ENCODE assay signal across 11 cellular contexts in genomic region chr15:74397239-74398068, GRCh38. TPM values are rescaled to one million over a fixed set of nuclear protein-coding genes. Genes with fewer than 3 reads are reported as not detected.
DNase-seq lines count a peak whose midpoint lies in the region; ATAC-seq and TF ChIP-seq lines count a peak whose summit lies in the region.
"Had no signal": no experiment of that assay in that cellular context is flagged by ENCODE, and none has a peak within 500 bp of the region (broad histone marks: within the 10 kb centered on the region; RNA-seq: fewer than 3 reads in every experiment).

No MANE protein-coding gene starts in this region.

- H3K27ac ChIP-seq in spleen: peak overlapping the region; percentile 43 to 93 (median 72)
- no peak overlapping the region for H3K27ac ChIP-seq in CD4-positive, alpha-beta memory T cell (ENCODE audit: low read depth, low read length)
- H3K27ac ChIP-seq: uterus had no signal

- H3K27me3 Mint-ChIP-seq in activated CD8-positive, alpha-beta memory T cell treated with anti-CD3 and anti-CD28 coated beads, Interleukin-2, amount 10 ng/mL, durations not matched to agents 7 days and 5 days: no peaks in the 10 kb centered on the region
- H3K27me3 Mint-ChIP-seq in activated T-helper 17 cell treated with anti-CD3 and anti-CD28 coated beads, Interleukin-2, amount 50 U/mL, for 72 hours: no peaks in the 10 kb centered on the region
- no peaks in the 10 kb centered on the region for H3K27me3 Mint-ChIP-seq in CD4-positive, alpha-beta memory T cell

- H3K27ac Mint-ChIP-seq in activated CD8-positive, alpha-beta memory T cell treated with anti-CD3 and anti-CD28 coated beads, Interleukin-2, amount 10 ng/mL, durations not matched to agents 7 days and 5 days: peak overlapping the region; percentile 85
- H3K27ac Mint-ChIP-seq in activated T-helper 17 cell treated with anti-CD3 and anti-CD28 coated beads, Interleukin-2, amount 50 U/mL, for 72 hours: peak overlapping the region; percentile 86
- peak overlapping the region in 2 of 7 donors; percentile 4 to 19 for H3K27ac Mint-ChIP-seq in CD4-positive, alpha-beta memory T cell

- H3K27me3 ChIP-seq in spleen (replicated peaks in 1 of 7): no peaks in the 10 kb centered on the region
- H3K27me3 ChIP-seq in CD4-positive, alpha-beta memory T cell (ENCODE audit: insufficient read depth, low read length): no peaks in the 10 kb centered on the region
- H3K27me3 ChIP-seq: uterus had no signal

- peaks cover 74% of the 10 kb centered on the region for H3K4me1 Mint-ChIP-seq in activated CD8-positive, alpha-beta memory T cell treated with anti-CD3 and anti-CD28 coated beads, Interleukin-2, amount 10 ng/mL, durations not matched to agents 7 days and 5 days
- H3K4me1 Mint-ChIP-seq in activated T-helper 17 cell treated with anti-CD3 and anti-CD28 coated beads, Interleukin-2, amount 50 U/mL, for 72 hours: peaks cover 54% of the 10 kb centered on the region
- H3K4me1 Mint-ChIP-seq in CD4-positive, alpha-beta memory T cell: peaks cover 14 to 26% (median 24%) of the 10 kb centered on the region in 4 donors

- H3K4me3 Mint-ChIP-seq in activated CD8-positive, alpha-beta memory T cell treated with anti-CD3 and anti-CD28 coated beads, Interleukin-2, amount 10 ng/mL, durations not matched to agents 7 days and 5 days: no peak overlapping the region
- H3K4me3 Mint-ChIP-seq in activated T-helper 17 cell treated with anti-CD3 and anti-CD28 coated beads, Interleukin-2, amount 50 U/mL, for 72 hours: peak overlapping the region; percentile 67
- no peak overlapping the region for H3K4me3 Mint-ChIP-seq in CD4-positive, alpha-beta memory T cell

- no peak for ATAC-seq in activated CD8-positive, alpha-beta memory T cell treated with anti-CD3 and anti-CD28 coated beads, Interleukin-2, amount 10 ng/mL, durations not matched to agents 7 days and 5 days
- peak; percentile 31 for ATAC-seq in HG03066 (IDR thresholded peaks at IDR 0.05; ENCODE audit: low read depth, unreplicated experiment)
- ATAC-seq in activated T-helper 17 cell treated with anti-CD3 and anti-CD28 coated beads, Interleukin-2, amount 50 U/mL, for 72 hours (replicated peaks): no peak
- ATAC-seq in GM21529 (IDR thresholded peaks at IDR 0.05; ENCODE audit: unreplicated experiment): no peak
- no peak for ATAC-seq in GM18870 (IDR thresholded peaks at IDR 0.05; ENCODE audit: unreplicated experiment)

- no peaks in the 10 kb centered on the region for H3K36me3 ChIP-seq in spleen
- H3K36me3 ChIP-seq in CD4-positive, alpha-beta memory T cell (ENCODE audit: insufficient read depth, low read length): no peaks in the 10 kb centered on the region
- H3K36me3 ChIP-seq: uterus had no signal

- H3K9me3 Mint-ChIP-seq in activated CD8-positive, alpha-beta memory T cell treated with anti-CD3 and anti-CD28 coated beads, Interleukin-2, amount 10 ng/mL, durations not matched to agents 7 days and 5 days (ENCODE audit: low read depth): no peaks in the 10 kb centered on the region
- no peaks in the 10 kb centered on the region for H3K9me3 Mint-ChIP-seq in activated T-helper 17 cell treated with anti-CD3 and anti-CD28 coated beads, Interleukin-2, amount 50 U/mL, for 72 hours
- no peaks in the 10 kb centered on the region for H3K9me3 Mint-ChIP-seq in CD4-positive, alpha-beta memory T cell

- 57 to 80% (median 76%) methylated on average over 6 of the region's 6 CpGs for WGBS in spleen, 5 donors

- H3K36me3 Mint-ChIP-seq in activated CD8-positive, alpha-beta memory T cell treated with anti-CD3 and anti-CD28 coated beads, Interleukin-2, amount 10 ng/mL, durations not matched to agents 7 days and 5 days: peaks cover 2% of the 10 kb centered on the region
- H3K36me3 Mint-ChIP-seq in activated T-helper 17 cell treated with anti-CD3 and anti-CD28 coated beads, Interleukin-2, amount 50 U/mL, for 72 hours (ENCODE audit: low read depth): no peaks in the 10 kb centered on the region
- H3K36me3 Mint-ChIP-seq in CD4-positive, alpha-beta memory T cell: no peaks in the 10 kb centered on the region

- H3K4me1 ChIP-seq in spleen: peaks cover 42 to 99% (median 78%) of the 10 kb centered on the region in 6 donors
- peaks cover 31% of the 10 kb centered on the region for H3K4me1 ChIP-seq in CD4-positive, alpha-beta memory T cell (ENCODE audit: insufficient read depth, low read length)
- H3K4me1 ChIP-seq: uterus had no signal

- POLR2A ChIA-PET in CD4-positive, alpha-beta memory T cell (lab: Charles Lee; ENCODE audit: partially characterized antibody): no interaction called here

- intact Hi-C loops in spleen (cut with DNase I; ENCODE audit: low total_unique reads): no loop called here
- intact Hi-C loops in CD4-positive, alpha-beta memory T cell (cut with micrococcal nuclease): no loop called here

- TF ChIP-seq CTCF in spleen (IDR thresholded peaks at IDR 0.05 in 8 of 11, conservative IDR thresholded peaks at IDR 0.05 in 3 of 11): no peak

- CTCF ChIA-PET in activated CD8-positive, alpha-beta memory T cell treated with anti-CD3 and anti-CD28 coated beads, Interleukin-2, amount 10 ng/mL, durations not matched to agents 7 days and 5 days (lab: Charles Lee): interaction anchor here (1.0 to 3.6 kb wide), 3 partner anchors 12 to 374 kb away, joined by 3 to 19 read pairs (median 5); no protein-coding TSS in a partner anchor
- CTCF ChIA-PET in CD4-positive, alpha-beta memory T cell (lab: Charles Lee; ENCODE audit: partially characterized antibody): no interaction called here

- DNase-seq in activated CD8-positive, alpha-beta memory T cell treated with anti-CD3 and anti-CD28 coated beads, Interleukin-2, amount 10 ng/mL, durations not matched to agents 7 days and 5 days: no peak
- DNase-seq in activated CD8-positive, alpha-beta memory T cell treated with anti-CD3 and anti-CD28 coated beads, Interleukin-2, amount 50 U/mL, for 4 hours: no peak
- DNase-seq in spleen: peak; percentile 87
- DNase-seq in CD4-positive, alpha-beta memory T cell: no peak
- DNase-seq: NCI-H774, uterus had no signal

- H3K9me3 ChIP-seq in spleen: no peaks in the 10 kb centered on the region
- H3K9me3 ChIP-seq in CD4-positive, alpha-beta memory T cell (ENCODE audit: control insufficient read depth in 1 of 2, low read length in 2 of 2): no peaks in the 10 kb centered on the region
- H3K9me3 ChIP-seq: uterus had no signal

- peak overlapping the region in 1 of 8 donors; percentile 15 for H3K4me3 ChIP-seq in spleen
- H3K4me3 ChIP-seq in CD4-positive, alpha-beta memory T cell (ENCODE audit: low read length in 2 of 2): no peak overlapping the region
- H3K4me3 ChIP-seq: lung, uterus had no signal

- TF ChIP-seq POLR2A in spleen (IDR thresholded peaks at IDR 0.05): no peak

RNA-seq across cellular contexts. Expression of gene CYP11A1, which starts 30.0 kb away (rescaled TPM):
- total RNA-seq in activated CD8-positive, alpha-beta memory T cell treated with anti-CD3 and anti-CD28 coated beads, Interleukin-2, amount 10 ng/mL, durations not matched to agents 7 days and 5 days: under 1 TPM in 1 of 2 experiments, not detected in 1; 0.55 TPM
- not detected for total RNA-seq in activated T-helper 17 cell treated with anti-CD3 and anti-CD28 coated beads, Interleukin-2, amount 50 U/mL, for 72 hours
- total RNA-seq in spleen: 10 to 100 TPM in 1 of 7 donors, 1 to 10 TPM in 6; 3.2 to 14.3 (median 5.0) TPM
- 1 to 10 TPM; 1.6 to 3.6 (median 1.7) TPM for polyA plus RNA-seq in spleen
- not detected for total RNA-seq in CD4-positive, alpha-beta memory T cell
- not detected for polyA plus RNA-seq in CD4-positive, alpha-beta memory T cell

RNA-seq across cellular contexts. Expression of gene SEMA7A, which starts 36.3 kb away (rescaled TPM):
- 10 to 100 TPM; 26.4 to 32.9 TPM for total RNA-seq in activated CD8-positive, alpha-beta memory T cell treated with anti-CD3 and anti-CD28 coated beads, Interleukin-2, amount 10 ng/mL, durations not matched to agents 7 days and 5 days
- total RNA-seq in activated T-helper 17 cell treated with anti-CD3 and anti-CD28 coated beads, Interleukin-2, amount 50 U/mL, for 72 hours: 10 to 100 TPM; 11.7 to 44.9 TPM
- 100 to 1,000 TPM in 5 of 7 donors, 10 to 100 TPM in 2; 74.9 to 150 (median 132) TPM for total RNA-seq in spleen
- 100 to 1,000 TPM in 1 of 3 donors, 10 to 100 TPM in 2; 41.6 to 154 (median 78.4) TPM for polyA plus RNA-seq in spleen
- total RNA-seq in CD4-positive, alpha-beta memory T cell: 1 to 10 TPM; 1.2 to 1.9 TPM
- under 1 TPM in 1 of 2 donors, not detected in 1; 0.10 TPM for polyA plus RNA-seq in CD4-positive, alpha-beta memory T cell

Comparison
In these comparisons a context has a peak if more than half of its experiments do, and no peak if none do; other contexts are left out.
1. RNA of gene SEMA7A, which starts 36.3 kb away (total RNA-seq): 74.9 to 150 TPM in spleen, 11.7 to 44.9 TPM in activated T-helper 17 cell treated with anti-CD3 and anti-CD28 coated beads, Interleukin-2, amount 50 U/mL, for 72 hours and 26.4 to 32.9 TPM in activated CD8-positive, alpha-beta memory T cell treated with anti-CD3 and anti-CD28 coated beads, Interleukin-2, amount 10 ng/mL, durations not matched to agents 7 days and 5 days; 1.2 to 1.9 TPM in CD4-positive, alpha-beta memory T cell; every median in the first group is over 4 times any median in the second.